In genomic region chr17:45046536-45047125, GRCh38 we compare ENCODE assay signal across 1 cellular context.
TF ChIP-seq lines count a peak whose summit lies in the region.

No MANE protein-coding gene starts in this region.

TF ChIP-seq in HepG2, 621 proteins besides CTCF, POLR2A, EP300 and RAD21:
- TF ChIP-seq ATM (IDR thresholded peaks at IDR 0.05; ENCODE audit: borderline replicate concordance) (no peak), PITX1 (CRISPR knock-in tag; IDR thresholded peaks at IDR 0.05) (no peak), ZNF441 (CRISPR knock-in tag; IDR thresholded peaks at IDR 0.05; ENCODE audit: borderline replicate concordance) (no peak)
